ENCODE assay signal across 16 cellular contexts in the genomic region with DNA sequence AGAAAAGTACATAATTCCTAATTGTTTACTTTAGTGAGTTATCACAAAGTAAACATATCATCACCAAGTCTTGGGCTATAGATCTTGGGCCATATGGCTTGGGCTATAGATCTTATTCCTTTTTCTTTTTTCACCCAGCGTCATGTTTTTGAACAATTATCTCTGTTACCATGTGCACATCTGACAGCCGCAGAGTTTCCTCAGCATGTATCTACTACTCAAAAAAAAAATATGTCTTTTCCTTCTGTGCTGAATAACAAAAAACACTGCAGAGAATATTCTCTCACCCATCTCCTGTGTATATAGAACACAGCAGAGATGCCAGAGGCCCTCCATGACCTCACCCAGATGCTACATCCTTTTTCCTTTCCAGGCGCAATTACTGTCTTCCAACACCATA.
DNase-seq lines count a peak whose midpoint lies in the region; ATAC-seq, FAIRE-seq and TF ChIP-seq lines count a peak whose summit lies in the region.
"Had no signal": no experiment of that assay in that cellular context is flagged by ENCODE, and none has a peak within 500 bp of the region (broad histone marks: within the 10 kb centered on the region; RNA-seq: fewer than 3 reads in every experiment).

No MANE protein-coding gene starts in this region.

- no peaks in the 10 kb centered on the region for H3K9me2 ChIP-seq in PC-3 (replicated peaks; ENCODE audit: low read length)

- H3K27ac Mint-ChIP-seq in activated CD4-positive, alpha-beta T cell treated with anti-CD3 and anti-CD28 coated beads, Interleukin-2, amount 10 ng/mL, durations not matched to agents 7 days and 5 days: no peak overlapping the region
- H3K27ac Mint-ChIP-seq: CD4-positive, alpha-beta memory T cell had no signal

- no peak for FAIRE-seq in A549 (lab: Jason Lieb, UNC)
- peak; percentile 11 for FAIRE-seq in H54 (lab: Jason Lieb, UNC)

- no peak for TF ChIP-seq RAD21 in A549 (conservative IDR thresholded peaks at IDR 0.05 in 1 of 2, IDR thresholded peaks at IDR 0.05 in 1 of 2)

- H3K4me1 ChIP-seq in A549 (peaks cover 8% of the 10 kb centered on the region; the same call in 2 of the 3 replicates), PC-3 (ENCODE audit: insufficient read depth, low read length) (peaks cover 14% of the 10 kb centered on the region)
- H3K4me1 ChIP-seq: BLaER1 had no signal

- H3K9me3 ChIP-seq in A549 (peaks cover 4% of the 10 kb centered on the region; the same call in 1 of the 3 replicates), PC-3 (ENCODE audit: low read length) (no peaks in the 10 kb centered on the region)
- H3K9me3 ChIP-seq: BLaER1 had no signal

- H3K79me2 ChIP-seq in PC-3 (ENCODE audit: low read length): no peaks in the 10 kb centered on the region

- BruUV-seq in PC-3 (replicated peaks; lab: Mats Ljungman, UMichigan): no TSS peak

- H3K36me3 Mint-ChIP-seq in activated CD4-positive, alpha-beta T cell treated with anti-CD3 and anti-CD28 coated beads, Interleukin-2, amount 10 ng/mL, durations not matched to agents 7 days and 5 days (ENCODE audit: low read depth): no peaks in the 10 kb centered on the region
- H3K36me3 Mint-ChIP-seq: CD4-positive, alpha-beta memory T cell had no signal

- TF ChIP-seq CTCF in A549 (IDR thresholded peaks at IDR 0.05) (no peak), PC-3 (conservative IDR thresholded peaks at IDR 0.05; ENCODE audit: low read depth, low read length) (no peak)

- H3K27ac ChIP-seq in A549: no peak overlapping the region
- H3K27ac ChIP-seq in PC-3 (ENCODE audit: low read length): no peak overlapping the region; the same call in 1 of the 2 replicates
- H3K27ac ChIP-seq: BLaER1 had no signal

- H3K9me3 Mint-ChIP-seq in activated CD4-positive, alpha-beta T cell treated with anti-CD3 and anti-CD28 coated beads, Interleukin-2, amount 10 ng/mL, durations not matched to agents 7 days and 5 days: no peaks in the 10 kb centered on the region

- 73% methylated on average over 3 of the region's 3 CpGs for WGBS in A549 (ENCODE audit: missing lambda C conversion rate)

- no peaks in the 10 kb centered on the region for H4K20me1 ChIP-seq in PC-3 (ENCODE audit: low read length)
- H4K20me1 ChIP-seq: BLaER1 had no signal

- intact Hi-C loops in PC-3 (cut with micrococcal nuclease): no loop called here

- no peak for TF ChIP-seq POLR2A in A549 (IDR thresholded peaks at IDR 0.05; ENCODE audit: low read length)
- no peak for TF ChIP-seq POLR2A in H54 (IDR thresholded peaks at IDR 0.05; ENCODE audit: low read depth, low read length)

- no peaks in the 10 kb centered on the region for H3F3A ChIP-seq in PC-3 (ENCODE audit: low read length, unreplicated experiment)

- POLR2A ChIA-PET in A549 (lab: Yijun Ruan, JAX): no interaction called here
- POLR2A ChIA-PET in PC-3 (lab: Charles Lee; ENCODE audit: unreplicated experiment): interaction anchor here (0.6 kb wide), 1 partner anchor 1159 kb away, joined by 4 read pairs; no protein-coding TSS in a partner anchor
- POLR2A ChIA-PET in activated CD4-positive, alpha-beta T cell treated with anti-CD3 and anti-CD28 coated beads, Interleukin-2, amount 10 ng/mL, durations not matched to agents 7 days and 5 days (lab: Charles Lee): no interaction called here

- H3K4me3 ChIP-seq in A549: no peak overlapping the region
- no peak overlapping the region for H3K4me3 ChIP-seq in PC-3 (ENCODE audit: low read length)
- H3K4me3 ChIP-seq: BLaER1 had no signal

- CTCF ChIA-PET in A549 (lab: Yijun Ruan, JAX) (interaction anchor here (0.6 kb wide), 1 partner anchor 25 kb away, joined by 3 read pairs; no protein-coding TSS in a partner anchor), PC-3 (lab: Charles Lee) (no interaction called here)
- CTCF ChIA-PET in activated CD4-positive, alpha-beta T cell treated with anti-CD3 and anti-CD28 coated beads, Interleukin-2, amount 10 ng/mL, durations not matched to agents 7 days and 5 days (lab: Charles Lee): no interaction called here

- H3K36me3 ChIP-seq in PC-3 (ENCODE audit: low read depth, low read length): no peaks in the 10 kb centered on the region
- H3K36me3 ChIP-seq: BLaER1 had no signal

- H2AFZ ChIP-seq in PC-3 (ENCODE audit: low read length): no peak overlapping the region

- H3K4me2 ChIP-seq in A549 (peak overlapping the region; percentile 16; the same call in 1 of the 3 replicates), PC-3 (ENCODE audit: low read length) (0 out of 2 replicates have a peak overlapping the region, but pooled peaks have one; percentile 10)
- H3K4me2 ChIP-seq: BLaER1 had no signal

- H3K9ac ChIP-seq in PC-3 (ENCODE audit: low read length): no peak overlapping the region
- H3K9ac ChIP-seq: BLaER1 had no signal

- no peak overlapping the region for H3K4me3 Mint-ChIP-seq in activated CD4-positive, alpha-beta T cell treated with anti-CD3 and anti-CD28 coated beads, Interleukin-2, amount 10 ng/mL, durations not matched to agents 7 days and 5 days
- H3K4me3 Mint-ChIP-seq: CD4-positive, alpha-beta memory T cell had no signal

- H3K27me3 ChIP-seq in PC-3 (ENCODE audit: low read length): no peaks in the 10 kb centered on the region
- H3K27me3 ChIP-seq: BLaER1 had no signal

- DNase-seq in A549 (ENCODE audit: low read depth in 1 of 2, low spot score in 1 of 2) (no peak), H54 (ENCODE audit: insufficient read length, low spot score) (no peak), PC-3 (peak; percentile 21), dermis microvascular lymphatic vessel endothelial cell (ENCODE audit: low read depth in 2 of 2) (peak; percentile 86 to 94), COLO668 (lab: John Stamatoyannopoulos, UW; ENCODE audit: unreplicated experiment) (no peak)
- DNase-seq in activated naive CD4-positive, alpha-beta T cell treated with Interleukin-2 at 50 U/mL for 16 hours: no peak
- no peak for DNase-seq in activated CD4-positive, alpha-beta T cell treated with anti-CD3 and anti-CD28 coated beads, Interleukin-2, amount 10 ng/mL, durations not matched to agents 7 days and 5 days
- DNase-seq: CD4-positive, alpha-beta memory T cell; DMS79 treated with DMSO at 0.1 percent for 48 hours; KG1; NCI-H187 treated with DMSO at 0.1 percent for 48 hours; NCI-H345; NCI-H526 treated with DMSO at 0.1 percent for 48 hours; NK-92 treated with Interleukin-12 subunit alpha and Interleukin-12 subunit beta, amount 100 ng/mL, for 24 hours; SIG-M5 had no signal

- ATAC-seq in A549 (peak in 1 of 2 experiments; percentile 59; a peak in 2 of 6 replicates), PC-3 (peak; percentile 79)

- no peaks in the 10 kb centered on the region for H3K4me1 Mint-ChIP-seq in activated CD4-positive, alpha-beta T cell treated with anti-CD3 and anti-CD28 coated beads, Interleukin-2, amount 10 ng/mL, durations not matched to agents 7 days and 5 days
- H3K4me1 Mint-ChIP-seq: CD4-positive, alpha-beta memory T cell had no signal

- TF ChIP-seq EP300 in A549 (IDR thresholded peaks at IDR 0.05): no peak

- peaks cover 9% of the 10 kb centered on the region for H3K27me3 Mint-ChIP-seq in activated CD4-positive, alpha-beta T cell treated with anti-CD3 and anti-CD28 coated beads, Interleukin-2, amount 10 ng/mL, durations not matched to agents 7 days and 5 days

TF ChIP-seq in A549, 52 proteins besides CTCF, POLR2A, EP300 and RAD21:
- no peak for TF ChIP-seq HOXB13 (CRISPR knock-in tag; IDR thresholded peaks at IDR 0.05; ENCODE audit: low read depth)

Comparison
In these comparisons a context has a peak if more than half of its experiments do, and no peak if none do; other contexts are left out.
1. DNase-seq: peak in PC-3 (single experiment) and dermis microvascular lymphatic vessel endothelial cell (2 of 2); none in A549 (0 of 2), H54 (single experiment), COLO668 (single experiment), activated naive CD4-positive, alpha-beta T cell treated with Interleukin-2 at 50 U/mL for 16 hours (single experiment) and activated CD4-positive, alpha-beta T cell treated with anti-CD3 and anti-CD28 coated beads, Interleukin-2, amount 10 ng/mL, durations not matched to agents 7 days and 5 days (single experiment).